28 cellular contexts compared by ENCODE assay signal in the genomic region with DNA sequence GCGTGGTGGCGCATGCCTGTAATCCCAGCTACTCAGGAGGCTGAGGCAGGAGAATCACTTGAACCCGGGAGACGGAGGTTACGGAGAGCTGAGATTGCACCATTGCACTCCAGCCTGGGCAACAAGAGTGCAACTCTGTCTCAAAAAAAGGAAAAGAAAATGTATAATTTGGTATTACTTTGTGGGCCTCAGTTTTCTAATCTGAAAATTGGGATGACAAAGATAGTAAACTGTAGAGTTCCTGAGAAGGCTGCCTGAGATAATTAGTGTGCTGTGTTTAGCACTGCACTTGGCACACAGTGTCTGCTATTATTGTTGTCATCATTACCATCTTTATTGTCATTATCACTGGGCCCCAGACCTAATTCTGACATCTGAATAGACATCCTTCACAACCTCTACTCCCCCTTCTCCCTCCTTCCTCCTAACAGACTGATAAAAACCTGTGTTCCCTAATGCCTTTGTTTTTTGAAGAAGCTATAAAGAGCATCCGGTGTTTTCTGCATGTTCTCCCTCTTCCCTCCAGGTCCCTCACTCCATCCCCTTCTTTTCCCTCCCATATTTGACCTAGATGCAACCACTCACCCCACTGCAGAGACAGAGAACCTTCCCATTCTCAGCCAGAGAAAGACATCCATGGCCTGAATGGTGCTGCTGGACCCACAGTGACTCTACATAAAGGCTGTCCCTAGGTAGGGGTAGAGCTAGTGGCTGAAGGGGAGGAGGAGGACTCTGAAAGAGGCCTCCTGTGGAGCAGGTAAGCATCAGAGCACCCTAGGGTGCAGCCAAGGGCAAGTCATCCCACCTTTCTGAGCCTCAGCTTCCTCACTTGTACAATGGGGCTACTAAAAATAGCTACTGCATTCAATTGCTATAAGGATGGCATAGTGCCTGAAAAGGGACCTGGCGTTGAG.
"Had no signal": no experiment of that assay in that cellular context is flagged by ENCODE, and none has a peak within 500 bp of the region (broad histone marks: within the 10 kb centered on the region; RNA-seq: fewer than 3 reads in every experiment).

No MANE protein-coding gene starts in this region.

- H3K36me3 Mint-ChIP-seq: activated naive CD4-positive, alpha-beta T cell treated with anti-CD3 and anti-CD28 coated beads, Interleukin-2, amount 50 U/mL, for 24 hours; activated naive CD8-positive, alpha-beta T cell treated with anti-CD3 and anti-CD28 coated beads for 36 hours had no signal

- FAIRE-seq: endometrium, endothelial cell of umbilical vein, frontal cortex had no signal

- H3K27me3 ChIP-seq: adrenal gland, body of pancreas, colonic mucosa, heart left ventricle had no signal

- H3K36me3 ChIP-seq: adrenal gland, colonic mucosa, heart left ventricle had no signal

- ATAC-seq: activated CD8-positive, alpha-beta T cell treated with anti-CD3 and anti-CD28 coated beads for 36 hours; activated naive CD8-positive, alpha-beta T cell treated with anti-CD3 and anti-CD28 coated beads, Interleukin-2, amount 50 U/mL, for 24 hours; activated T-cell treated with anti-CD3 and anti-CD28 coated beads, Interleukin-2, amount 50 U/mL, for 4 hours; body of pancreas; esophagus mucosa; heart left ventricle had no signal

- H3K4me3 ChIP-seq: adrenal gland, body of pancreas, colonic mucosa, heart left ventricle had no signal

- H3K27me3 Mint-ChIP-seq: activated CD8-positive, alpha-beta T cell treated with anti-CD3 and anti-CD28 coated beads for 36 hours; activated naive CD4-positive, alpha-beta T cell treated with anti-CD3 and anti-CD28 coated beads, Interleukin-2, amount 50 U/mL, for 24 hours; activated naive CD8-positive, alpha-beta T cell treated with anti-CD3 and anti-CD28 coated beads for 36 hours had no signal

- DNase-seq: activated CD4-positive, alpha-beta T cell treated with anti-CD3 and anti-CD28 coated beads for 48 hours; activated CD4-positive, alpha-beta T cell treated with anti-CD3 and anti-CD28 coated beads, Interleukin-2, amount 50 U/mL, for 1 hour; activated CD4-positive, alpha-beta T cell treated with anti-CD3 and anti-CD28 coated beads, Interleukin-2, amount 50 U/mL, for 48 hours; activated CD8-positive, alpha-beta memory T cell treated with anti-CD3 and anti-CD28 coated beads for 24 hours; activated CD8-positive, alpha-beta T cell treated with anti-CD3 and anti-CD28 coated beads for 36 hours; activated effector memory CD4-positive, alpha-beta T cell treated with anti-CD3 and anti-CD28 coated beads, Interleukin-2, amount 50 U/mL, for 16 hours; activated naive CD4-positive, alpha-beta T cell treated with anti-CD3 and anti-CD28 coated beads for 36 hours; activated naive CD8-positive, alpha-beta T cell treated with anti-CD3 and anti-CD28 coated beads for 36 hours; activated naive CD8-positive, alpha-beta T cell treated with anti-CD3 and anti-CD28 coated beads, Interleukin-2, amount 50 U/mL, for 24 hours; activated T-cell treated with anti-CD3 and anti-CD28 coated beads, Interleukin-2, amount 50 U/mL, for 4 hours; adrenal gland; amygdala; aorta; body of pancreas; caudate nucleus; cerebellar nuclear complex; colonic mucosa; effector CD8-positive, alpha-beta T cell; foreskin fibroblast; heart left ventricle; T-helper 2 cell had no signal

- H3K4me3 Mint-ChIP-seq: activated CD8-positive, alpha-beta T cell treated with anti-CD3 and anti-CD28 coated beads for 36 hours; activated naive CD4-positive, alpha-beta T cell treated with anti-CD3 and anti-CD28 coated beads for 36 hours; activated naive CD4-positive, alpha-beta T cell treated with anti-CD3 and anti-CD28 coated beads, Interleukin-2, amount 50 U/mL, for 24 hours; activated naive CD8-positive, alpha-beta T cell treated with anti-CD3 and anti-CD28 coated beads for 36 hours; activated naive CD8-positive, alpha-beta T cell treated with anti-CD3 and anti-CD28 coated beads, Interleukin-2, amount 50 U/mL, for 24 hours; activated T-cell treated with anti-CD3 and anti-CD28 coated beads, Interleukin-2, amount 50 U/mL, for 4 hours had no signal

- H3K9me3 Mint-ChIP-seq: activated CD8-positive, alpha-beta T cell treated with anti-CD3 and anti-CD28 coated beads for 36 hours; activated naive CD4-positive, alpha-beta T cell treated with anti-CD3 and anti-CD28 coated beads for 36 hours; activated naive CD4-positive, alpha-beta T cell treated with anti-CD3 and anti-CD28 coated beads, Interleukin-2, amount 50 U/mL, for 24 hours; activated naive CD8-positive, alpha-beta T cell treated with anti-CD3 and anti-CD28 coated beads for 36 hours; activated naive CD8-positive, alpha-beta T cell treated with anti-CD3 and anti-CD28 coated beads, Interleukin-2, amount 50 U/mL, for 24 hours; activated T-cell treated with anti-CD3 and anti-CD28 coated beads, Interleukin-2, amount 50 U/mL, for 4 hours; activated T-helper 2 cell treated with anti-CD3 and anti-CD28 coated beads, Interferon-gamma antibody, Interleukin-2, Interleukin-4, amounts not matched to agents 10 μg/mL and 5 μg/mL and 100 μg/mL, durations not matched to agents 14 hours and 24 hours and 36 hours had no signal

- H3K27ac Mint-ChIP-seq: activated CD8-positive, alpha-beta T cell treated with anti-CD3 and anti-CD28 coated beads for 36 hours; activated naive CD4-positive, alpha-beta T cell treated with anti-CD3 and anti-CD28 coated beads for 36 hours; activated naive CD4-positive, alpha-beta T cell treated with anti-CD3 and anti-CD28 coated beads, Interleukin-2, amount 50 U/mL, for 24 hours; activated naive CD8-positive, alpha-beta T cell treated with anti-CD3 and anti-CD28 coated beads for 36 hours; activated naive CD8-positive, alpha-beta T cell treated with anti-CD3 and anti-CD28 coated beads, Interleukin-2, amount 50 U/mL, for 24 hours; activated T-helper 2 cell treated with anti-CD3 and anti-CD28 coated beads, Interferon-gamma antibody, Interleukin-2, Interleukin-4, amounts not matched to agents 10 μg/mL and 5 μg/mL and 100 μg/mL, durations not matched to agents 14 hours and 24 hours and 36 hours had no signal

- H3K27ac ChIP-seq: adrenal gland, colonic mucosa, epithelial cell of prostate, heart left ventricle had no signal

- H3K9me3 ChIP-seq: adrenal gland, body of pancreas, colonic mucosa, heart left ventricle had no signal
